Comparison of ENCODE assay signal across 18 cellular contexts in the genomic region with DNA sequence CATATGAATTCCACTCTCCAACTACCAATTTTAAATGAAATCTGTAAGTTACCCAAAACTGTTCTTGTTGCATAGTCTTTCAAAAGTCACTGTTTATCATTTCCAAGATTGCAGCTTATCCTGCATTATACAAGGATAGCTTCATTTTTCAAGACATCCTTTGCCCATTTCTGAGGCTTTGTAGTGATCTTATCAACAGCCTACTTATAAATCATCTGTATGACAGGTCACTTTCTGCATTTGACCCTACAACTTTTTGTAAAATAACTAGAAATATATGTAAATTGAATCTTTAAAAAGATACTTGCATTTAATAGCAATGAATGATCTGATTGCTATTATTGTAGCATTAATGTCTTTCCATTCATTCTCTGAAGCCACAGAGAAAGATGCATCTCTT.
DNase-seq lines count a peak whose midpoint lies in the region; ATAC-seq, FAIRE-seq and TF ChIP-seq lines count a peak whose summit lies in the region.
"Had no signal": no experiment of that assay in that cellular context is flagged by ENCODE, and none has a peak within 500 bp of the region (broad histone marks: within the 10 kb centered on the region; RNA-seq: fewer than 3 reads in every experiment).

No MANE protein-coding gene starts in this region.

- H3K36me3 ChIP-seq in astrocyte (ENCODE audit: insufficient read depth, low read length) (no peaks in the 10 kb centered on the region), pancreas (no peaks in the 10 kb centered on the region), spleen (peaks cover 0 to 96% (median 32%) of the 10 kb centered on the region in 6 donors)

- intact Hi-C loops in pancreas (cut with DNase I) (no loop called here), spleen (cut with DNase I; ENCODE audit: low total_unique reads) (no loop called here)

- H3K9ac ChIP-seq in astrocyte (ENCODE audit: low read length) = no peak overlapping the region
- H3K9ac ChIP-seq: BLaER1, GM23248 had no signal

- DNase-seq in GM12891 (ENCODE audit: insufficient read length, low spot score) (no peak), astrocyte (ENCODE audit: low read depth) (no peak), pancreas (no peak), spleen (no peak), osteocyte (ENCODE audit: extremely low spot score, unreplicated experiment) (no peak), ureter (ENCODE audit: low spot score) (no peak)
- DNase-seq: CD4-positive, alpha-beta memory T cell; DND-41; EL; GM23248; HFFc6; KG1 had no signal

- FAIRE-seq in GM12891 (lab: Jason Lieb, UNC) = peak; percentile 91
- FAIRE-seq in astrocyte (lab: Jason Lieb, UNC) = peak; percentile 86
- peak; percentile 57 for FAIRE-seq in pancreas (lab: Jason Lieb, UNC)
- FAIRE-seq: GM12878 had no signal

- H3K27me3 Mint-ChIP-seq in astrocyte (ENCODE audit: low read depth, unreplicated experiment) = no peaks in the 10 kb centered on the region
- H3K27me3 Mint-ChIP-seq in osteocyte (ENCODE audit: unreplicated experiment) = no peaks in the 10 kb centered on the region
- H3K27me3 Mint-ChIP-seq: CD4-positive, alpha-beta memory T cell; IgD-negative memory B cell had no signal

- TF ChIP-seq POLR2A in GM12891 (IDR thresholded peaks at IDR 0.05; ENCODE audit: low read depth, low read length) = no peak
- TF ChIP-seq POLR2A in spleen (IDR thresholded peaks at IDR 0.05) = no peak

- peaks cover 5% of the 10 kb centered on the region for H3K4me1 Mint-ChIP-seq in astrocyte (ENCODE audit: low read depth, unreplicated experiment)
- H3K4me1 Mint-ChIP-seq in osteocyte (ENCODE audit: unreplicated experiment) = peaks cover 3% of the 10 kb centered on the region
- H3K4me1 Mint-ChIP-seq: CD14-positive monocyte had no signal

- ATAC-seq in pancreas = no peak
- ATAC-seq: GM12878, HepG2 had no signal

- H3K4me1 ChIP-seq in astrocyte (ENCODE audit: insufficient read depth, low read length) (peaks cover 4% of the 10 kb centered on the region), pancreas (no peaks in the 10 kb centered on the region), spleen (peaks cover 0 to 4% (median 0%) of the 10 kb centered on the region in 6 donors)
- H3K4me1 ChIP-seq: BLaER1, HAP-1 had no signal

- H3K4me3 ChIP-seq in astrocyte (ENCODE audit: insufficient read depth, low read depth, low read length) (no peak overlapping the region), pancreas (no peak overlapping the region), spleen (no peak overlapping the region)
- H3K4me3 ChIP-seq: BLaER1, GM12878, GM23248, HAP-1 had no signal

- H3K36me3 Mint-ChIP-seq in astrocyte (ENCODE audit: low read depth, unreplicated experiment) (peaks cover 4% of the 10 kb centered on the region), osteocyte (ENCODE audit: unreplicated experiment) (peaks cover 48% of the 10 kb centered on the region)

- H3K9me3 ChIP-seq in astrocyte (ENCODE audit: insufficient read depth, low read depth, low read length) (no peaks in the 10 kb centered on the region), pancreas (no peaks in the 10 kb centered on the region), spleen (no peaks in the 10 kb centered on the region)
- H3K9me3 ChIP-seq: BLaER1, HAP-1 had no signal

- no peak overlapping the region for H3K4me3 Mint-ChIP-seq in astrocyte (ENCODE audit: unreplicated experiment)
- H3K4me3 Mint-ChIP-seq in osteocyte (ENCODE audit: unreplicated experiment) = no peak overlapping the region
- H3K4me3 Mint-ChIP-seq: CD14-positive monocyte; CD4-positive, alpha-beta memory T cell; HFFc6; IgD-negative memory B cell had no signal

- no peak overlapping the region for H2AFZ ChIP-seq in astrocyte (ENCODE audit: low read depth, low read length)
- H2AFZ ChIP-seq: GM23248 had no signal

- H4K20me1 ChIP-seq in astrocyte (ENCODE audit: insufficient read depth, low read length) = no peaks in the 10 kb centered on the region
- H4K20me1 ChIP-seq: BLaER1 had no signal

- H3K27ac ChIP-seq in astrocyte (ENCODE audit: low read depth, low read length) (no peak overlapping the region), pancreas (no peak overlapping the region), spleen (no peak overlapping the region)
- H3K27ac ChIP-seq: BLaER1, GM23248 had no signal

- no peaks in the 10 kb centered on the region for H3K79me2 ChIP-seq in astrocyte (ENCODE audit: insufficient read depth, low read length)

- H3K27me3 ChIP-seq in astrocyte (ENCODE audit: insufficient read depth, low read length) = no peaks in the 10 kb centered on the region
- no peaks in the 10 kb centered on the region for H3K27me3 ChIP-seq in pancreas
- H3K27me3 ChIP-seq in spleen (replicated peaks in 1 of 7) = no peaks in the 10 kb centered on the region
- H3K27me3 ChIP-seq: BLaER1 had no signal

- no peak overlapping the region for H3K4me2 ChIP-seq in astrocyte (ENCODE audit: low read length)
- H3K4me2 ChIP-seq: BLaER1 had no signal

- no peaks in the 10 kb centered on the region for H3K9me3 Mint-ChIP-seq in astrocyte (ENCODE audit: unreplicated experiment)
- no peaks in the 10 kb centered on the region for H3K9me3 Mint-ChIP-seq in osteocyte (ENCODE audit: unreplicated experiment)
- H3K9me3 Mint-ChIP-seq: CD14-positive monocyte; CD4-positive, alpha-beta memory T cell; HFFc6; IgD-negative memory B cell had no signal

- no peak for TF ChIP-seq CTCF in astrocyte (IDR thresholded peaks at IDR 0.05; ENCODE audit: insufficient read depth, low read depth, low read length)
- TF ChIP-seq CTCF in pancreas (IDR thresholded peaks at IDR 0.05) = no peak
- TF ChIP-seq CTCF in spleen (IDR thresholded peaks at IDR 0.05 in 8 of 11, conservative IDR thresholded peaks at IDR 0.05 in 3 of 11) = no peak
- TF ChIP-seq CTCF in osteocyte (IDR thresholded peaks at IDR 0.05) = no peak

- no peak overlapping the region for H3K27ac Mint-ChIP-seq in astrocyte (ENCODE audit: unreplicated experiment)
- H3K27ac Mint-ChIP-seq in osteocyte (ENCODE audit: unreplicated experiment) = no peak overlapping the region
- H3K27ac Mint-ChIP-seq: HFFc6, IgD-negative memory B cell had no signal

TF ChIP-seq in GM12891, 5 proteins besides CTCF, POLR2A, EP300 and RAD21:
- no peak for TF ChIP-seq PAX5 (IDR thresholded peaks at IDR 0.05; ENCODE audit: insufficient read depth, low read length, severe bottlenecking)
- TF ChIP-seq POLR2AphosphoS5 (IDR thresholded peaks at IDR 0.05; ENCODE audit: low read depth, low read length) = no peak
- TF ChIP-seq SPI1 (IDR thresholded peaks at IDR 0.05; ENCODE audit: low read depth, low read length) = no peak
- no peak for TF ChIP-seq POU2F2 (IDR thresholded peaks at IDR 0.05; ENCODE audit: low read depth, low read length)
- TF ChIP-seq TAF1 (IDR thresholded peaks at IDR 0.05; ENCODE audit: low read depth, low read length) = no peak
